Comparison of ENCODE assay signal across 11 cellular contexts in the genomic region with DNA sequence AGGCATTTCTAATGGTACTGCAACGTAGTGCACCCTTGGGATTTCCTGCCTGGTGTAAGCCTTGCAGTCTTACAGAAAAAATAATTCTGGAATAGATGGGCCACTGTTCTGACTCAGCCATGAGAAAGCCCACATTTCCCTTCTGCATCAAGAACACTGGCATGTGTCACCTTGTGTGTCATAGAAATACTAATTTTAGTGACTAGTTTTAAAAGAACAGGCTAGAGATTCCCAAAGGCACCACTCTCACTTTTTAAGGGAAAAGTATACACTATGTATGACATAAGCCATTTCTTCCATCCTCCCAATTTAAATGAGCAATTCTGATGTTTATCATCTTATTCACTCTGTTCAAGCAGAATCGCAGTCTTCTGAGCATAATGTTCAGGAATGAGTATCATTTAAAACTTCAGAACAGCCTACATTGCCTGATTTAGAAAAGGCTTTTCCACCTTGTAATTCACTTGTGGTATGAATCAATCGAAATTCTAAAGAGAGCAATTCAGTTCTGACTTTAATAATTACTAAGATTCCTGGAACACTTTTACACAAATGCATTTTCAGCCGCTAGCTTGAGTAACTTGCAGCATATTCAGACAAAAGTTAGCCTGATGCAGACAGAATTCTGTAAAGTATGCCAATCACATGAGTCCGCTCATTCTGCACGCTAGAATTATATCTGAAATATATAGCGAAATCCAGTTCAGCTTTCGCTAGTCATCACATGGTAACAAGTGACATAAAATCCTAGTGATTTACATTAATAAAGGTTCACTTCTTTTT. TPM values are rescaled to one million over a fixed set of nuclear protein-coding genes. Genes with fewer than 3 reads are reported as not detected.
DNase-seq lines count a peak whose midpoint lies in the region; ATAC-seq, FAIRE-seq and TF ChIP-seq lines count a peak whose summit lies in the region.
"Had no signal": no experiment of that assay in that cellular context is flagged by ENCODE, and none has a peak within 500 bp of the region (broad histone marks: within the 10 kb centered on the region; RNA-seq: fewer than 3 reads in every experiment).

No MANE protein-coding gene starts in this region.

- FAIRE-seq in RCC 7860 (lab: Jason Lieb, UNC) (peak; percentile 90), urothelium cell line (lab: Jason Lieb, UNC) (no peak), GM12891 (lab: Jason Lieb, UNC) (no peak)

- DNase-seq in stimulated activated CD4-positive, alpha-beta T cell treated with anti-CD3 and anti-CD28 coated beads, Interleukin-15, amount 100 ng/mL, for 24 hours, result peak; percentile 23
- DNase-seq in stimulated activated CD4-positive, alpha-beta T cell treated with anti-CD3 and anti-CD28 coated beads, Interleukin-2, amount 100 ng/mL, for 48 hours, result no peak
- DNase-seq in RCC 7860 (ENCODE audit: low spot score) (peak; percentile 83), fibroblast of peridontal ligament (ENCODE audit: extremely low read depth) (peak; percentile 69), urothelium cell line (ENCODE audit: low spot score) (peak; percentile 4), OCI-M1 (lab: John Stamatoyannopoulos, UW) (no peak), GM12891 (ENCODE audit: insufficient read length, low spot score) (no peak)
- DNase-seq: activated CD4-positive, alpha-beta T cell treated with anti-CD3 and anti-CD28 coated beads, Interleukin-2, amount 50 U/mL, for 4 hours; MV-4-11 had no signal

- no peak for ATAC-seq in HG02938 (IDR thresholded peaks at IDR 0.05; ENCODE audit: unreplicated experiment)

- TF ChIP-seq POLR2A in GM12891 (IDR thresholded peaks at IDR 0.05; ENCODE audit: low read depth, low read length), result no peak

TF ChIP-seq in GM12891, 5 proteins besides CTCF, POLR2A, EP300 and RAD21:
- TF ChIP-seq TAF1 (IDR thresholded peaks at IDR 0.05; ENCODE audit: low read depth, low read length), result no peak
- TF ChIP-seq PAX5 (IDR thresholded peaks at IDR 0.05; ENCODE audit: insufficient read depth, low read length, severe bottlenecking), result no peak
- TF ChIP-seq SPI1 (IDR thresholded peaks at IDR 0.05; ENCODE audit: low read depth, low read length), result no peak
- TF ChIP-seq POLR2AphosphoS5 (IDR thresholded peaks at IDR 0.05; ENCODE audit: low read depth, low read length), result no peak
- no peak for TF ChIP-seq POU2F2 (IDR thresholded peaks at IDR 0.05; ENCODE audit: low read depth, low read length)

RNA-seq across cellular contexts. Expression of a gene that starts 18.9 kb away (rescaled TPM):
- polyA plus RNA-seq in GM12891 (2012; ENCODE audit: low read depth, missing spikeins), result 0.58 TPM
- polyA plus RNA-seq: CD14-positive monocyte had no signal

Comparison
In these comparisons a context has a peak if more than half of its experiments do, and no peak if none do; other contexts are left out.
1. DNase-seq: peak in stimulated activated CD4-positive, alpha-beta T cell treated with anti-CD3 and anti-CD28 coated beads, Interleukin-15, amount 100 ng/mL, for 24 hours (single experiment), RCC 7860 (single experiment), fibroblast of peridontal ligament (single experiment) and urothelium cell line (single experiment); none in stimulated activated CD4-positive, alpha-beta T cell treated with anti-CD3 and anti-CD28 coated beads, Interleukin-2, amount 100 ng/mL, for 48 hours (0 of 2), OCI-M1 (single experiment) and GM12891 (single experiment).